Comparison of ENCODE assay signal across 8 cellular contexts in the genomic region with DNA sequence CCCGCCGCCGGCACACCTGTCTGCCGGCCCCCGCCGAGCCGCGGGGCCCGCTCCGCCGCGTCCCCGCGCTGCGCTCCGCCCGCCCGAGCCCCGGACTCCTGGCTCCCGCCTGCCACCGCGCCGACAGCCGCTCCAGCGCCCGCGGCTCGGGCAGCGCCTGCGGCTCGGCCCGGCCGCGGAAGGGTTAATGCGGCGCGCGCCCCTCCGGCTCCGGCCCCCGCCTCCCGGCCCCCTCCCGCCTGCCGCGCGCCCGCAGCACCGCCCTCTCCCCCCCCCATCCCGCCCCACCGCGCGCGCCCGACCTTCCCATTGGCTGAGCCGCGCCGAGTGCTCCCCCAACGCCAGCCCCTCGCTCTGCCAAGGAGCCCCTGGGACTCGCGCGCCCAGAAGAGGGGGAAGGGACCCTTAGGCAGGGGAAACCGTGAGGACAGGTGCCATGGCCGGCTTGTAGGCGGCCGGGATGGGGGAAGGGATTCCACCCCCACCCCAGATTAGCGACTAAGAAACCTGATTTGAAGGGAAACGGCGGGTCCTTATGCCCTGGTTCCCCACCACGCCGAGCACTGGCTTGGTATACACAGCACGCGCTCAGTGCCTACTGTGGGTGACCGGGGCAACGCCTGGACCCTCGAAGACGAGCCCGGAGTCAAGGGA. TPM values are rescaled to one million over a fixed set of nuclear protein-coding genes. Genes with fewer than 3 reads are reported as not detected.
DNase-seq lines count a peak whose midpoint lies in the region; ATAC-seq lines count a peak whose summit lies in the region.

A gene with protein sequence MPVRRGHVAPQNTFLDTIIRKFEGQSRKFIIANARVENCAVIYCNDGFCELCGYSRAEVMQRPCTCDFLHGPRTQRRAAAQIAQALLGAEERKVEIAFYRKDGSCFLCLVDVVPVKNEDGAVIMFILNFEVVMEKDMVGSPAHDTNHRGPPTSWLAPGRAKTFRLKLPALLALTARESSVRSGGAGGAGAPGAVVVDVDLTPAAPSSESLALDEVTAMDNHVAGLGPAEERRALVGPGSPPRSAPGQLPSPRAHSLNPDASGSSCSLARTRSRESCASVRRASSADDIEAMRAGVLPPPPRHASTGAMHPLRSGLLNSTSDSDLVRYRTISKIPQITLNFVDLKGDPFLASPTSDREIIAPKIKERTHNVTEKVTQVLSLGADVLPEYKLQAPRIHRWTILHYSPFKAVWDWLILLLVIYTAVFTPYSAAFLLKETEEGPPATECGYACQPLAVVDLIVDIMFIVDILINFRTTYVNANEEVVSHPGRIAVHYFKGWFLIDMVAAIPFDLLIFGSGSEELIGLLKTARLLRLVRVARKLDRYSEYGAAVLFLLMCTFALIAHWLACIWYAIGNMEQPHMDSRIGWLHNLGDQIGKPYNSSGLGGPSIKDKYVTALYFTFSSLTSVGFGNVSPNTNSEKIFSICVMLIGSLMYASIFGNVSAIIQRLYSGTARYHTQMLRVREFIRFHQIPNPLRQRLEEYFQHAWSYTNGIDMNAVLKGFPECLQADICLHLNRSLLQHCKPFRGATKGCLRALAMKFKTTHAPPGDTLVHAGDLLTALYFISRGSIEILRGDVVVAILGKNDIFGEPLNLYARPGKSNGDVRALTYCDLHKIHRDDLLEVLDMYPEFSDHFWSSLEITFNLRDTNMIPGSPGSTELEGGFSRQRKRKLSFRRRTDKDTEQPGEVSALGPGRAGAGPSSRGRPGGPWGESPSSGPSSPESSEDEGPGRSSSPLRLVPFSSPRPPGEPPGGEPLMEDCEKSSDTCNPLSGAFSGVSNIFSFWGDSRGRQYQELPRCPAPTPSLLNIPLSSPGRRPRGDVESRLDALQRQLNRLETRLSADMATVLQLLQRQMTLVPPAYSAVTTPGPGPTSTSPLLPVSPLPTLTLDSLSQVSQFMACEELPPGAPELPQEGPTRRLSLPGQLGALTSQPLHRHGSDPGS (minus strand): TSS at position 186 of the 654 bp plus-strand sequence. CDS start 408 bp downstream, outside the sequence.

- H3K27ac Mint-ChIP-seq in activated CD8-positive, alpha-beta memory T cell treated with anti-CD3 and anti-CD28 coated beads, Interleukin-2, amount 10 ng/mL, durations not matched to agents 7 days and 5 days: no peak within 1 kb of the TSS
- no peak within 1 kb of the TSS for H3K27ac Mint-ChIP-seq in activated naive CD8-positive, alpha-beta T cell treated with anti-CD3 and anti-CD28 coated beads, Interleukin-2, amount 50 U/mL, for 24 hours
- H3K27ac Mint-ChIP-seq in stimulated activated naive B cell treated with anti-CD40 and anti-IgM and Interleukin-4, amounts not matched to agents 10 μg/mL and 1 μg/mL and 100 μg/mL, for 72 hours: peak within 1 kb of the TSS; percentile 56

- DNase-seq in activated CD8-positive, alpha-beta memory T cell treated with anti-CD3 and anti-CD28 coated beads, Interleukin-2, amount 10 ng/mL, durations not matched to agents 7 days and 5 days: no peak
- DNase-seq in activated CD8-positive, alpha-beta memory T cell treated with anti-CD3 and anti-CD28 coated beads, Interleukin-2, amount 50 U/mL, for 48 hours: no peak
- DNase-seq in NCI-H226: peak; percentile 22
- DNase-seq in activated naive CD8-positive, alpha-beta T cell treated with anti-CD3 and anti-CD28 coated beads, Interleukin-2, amount 50 U/mL, for 24 hours: no peak
- DNase-seq in stimulated activated naive B cell treated with anti-CD40 and anti-IgM and Interleukin-4, amounts not matched to agents 10 μg/mL and 1 μg/mL and 100 μg/mL, for 72 hours: no peak
- no peak for DNase-seq in activated gamma-delta T cell treated with Interleukin-2 at 50 U/mL for 16 hours

- H3K9me3 Mint-ChIP-seq in activated CD8-positive, alpha-beta memory T cell treated with anti-CD3 and anti-CD28 coated beads, Interleukin-2, amount 10 ng/mL, durations not matched to agents 7 days and 5 days (ENCODE audit: low read depth): no peaks in the 10 kb centered on the region
- no peaks in the 10 kb centered on the region for H3K9me3 Mint-ChIP-seq in activated naive CD8-positive, alpha-beta T cell treated with anti-CD3 and anti-CD28 coated beads, Interleukin-2, amount 50 U/mL, for 24 hours
- peaks cover 0 to 4% of the 10 kb centered on the region in 2 donors for H3K9me3 Mint-ChIP-seq in stimulated activated naive B cell treated with anti-CD40 and anti-IgM and Interleukin-4, amounts not matched to agents 10 μg/mL and 1 μg/mL and 100 μg/mL, for 72 hours

- H3K36me3 Mint-ChIP-seq in activated CD8-positive, alpha-beta memory T cell treated with anti-CD3 and anti-CD28 coated beads, Interleukin-2, amount 10 ng/mL, durations not matched to agents 7 days and 5 days: no peaks in the 10 kb centered on the region
- H3K36me3 Mint-ChIP-seq in activated naive CD8-positive, alpha-beta T cell treated with anti-CD3 and anti-CD28 coated beads, Interleukin-2, amount 50 U/mL, for 24 hours (ENCODE audit: low read depth): no peaks in the 10 kb centered on the region
- H3K36me3 Mint-ChIP-seq in stimulated activated naive B cell treated with anti-CD40 and anti-IgM and Interleukin-4, amounts not matched to agents 10 μg/mL and 1 μg/mL and 100 μg/mL, for 72 hours: peaks cover 3 to 4% of the 10 kb centered on the region in 2 donors

- H3K27me3 Mint-ChIP-seq in activated CD8-positive, alpha-beta memory T cell treated with anti-CD3 and anti-CD28 coated beads, Interleukin-2, amount 10 ng/mL, durations not matched to agents 7 days and 5 days: peaks cover 61% of the 10 kb centered on the region
- peaks cover 63% of the 10 kb centered on the region for H3K27me3 Mint-ChIP-seq in activated naive CD8-positive, alpha-beta T cell treated with anti-CD3 and anti-CD28 coated beads, Interleukin-2, amount 50 U/mL, for 24 hours
- H3K27me3 Mint-ChIP-seq in stimulated activated naive B cell treated with anti-CD40 and anti-IgM and Interleukin-4, amounts not matched to agents 10 μg/mL and 1 μg/mL and 100 μg/mL, for 72 hours: peaks cover 61 to 79% of the 10 kb centered on the region in 2 donors

- H3K4me1 Mint-ChIP-seq in activated CD8-positive, alpha-beta memory T cell treated with anti-CD3 and anti-CD28 coated beads, Interleukin-2, amount 10 ng/mL, durations not matched to agents 7 days and 5 days: peaks cover 21% of the 10 kb centered on the region
- H3K4me1 Mint-ChIP-seq in activated naive CD8-positive, alpha-beta T cell treated with anti-CD3 and anti-CD28 coated beads, Interleukin-2, amount 50 U/mL, for 24 hours: peaks cover 24% of the 10 kb centered on the region
- peaks cover 23 to 38% of the 10 kb centered on the region in 2 donors for H3K4me1 Mint-ChIP-seq in stimulated activated naive B cell treated with anti-CD40 and anti-IgM and Interleukin-4, amounts not matched to agents 10 μg/mL and 1 μg/mL and 100 μg/mL, for 72 hours

- H3K4me3 Mint-ChIP-seq in activated CD8-positive, alpha-beta memory T cell treated with anti-CD3 and anti-CD28 coated beads, Interleukin-2, amount 10 ng/mL, durations not matched to agents 7 days and 5 days: peak within 1 kb of the TSS; percentile 14
- H3K4me3 Mint-ChIP-seq in activated naive CD8-positive, alpha-beta T cell treated with anti-CD3 and anti-CD28 coated beads, Interleukin-2, amount 50 U/mL, for 24 hours: peak within 1 kb of the TSS; percentile 74
- H3K4me3 Mint-ChIP-seq in stimulated activated naive B cell treated with anti-CD40 and anti-IgM and Interleukin-4, amounts not matched to agents 10 μg/mL and 1 μg/mL and 100 μg/mL, for 72 hours: peak within 1 kb of the TSS; percentile 70 to 81

- no peak for ATAC-seq in activated CD8-positive, alpha-beta memory T cell treated with anti-CD3 and anti-CD28 coated beads, Interleukin-2, amount 10 ng/mL, durations not matched to agents 7 days and 5 days
- no peak for ATAC-seq in activated naive CD8-positive, alpha-beta T cell treated with anti-CD3 and anti-CD28 coated beads, Interleukin-2, amount 50 U/mL, for 24 hours
- no peak for ATAC-seq in stimulated activated naive B cell treated with anti-CD40 and anti-IgM and Interleukin-4, amounts not matched to agents 10 μg/mL and 1 μg/mL and 100 μg/mL, for 72 hours (replicated peaks)
- no peak for ATAC-seq in GM18502 (IDR thresholded peaks at IDR 0.05; ENCODE audit: poor library complexity, unreplicated experiment)

- CTCF ChIA-PET in activated CD8-positive, alpha-beta memory T cell treated with anti-CD3 and anti-CD28 coated beads, Interleukin-2, amount 10 ng/mL, durations not matched to agents 7 days and 5 days (lab: Charles Lee): interaction anchor here (0.6 to 1.7 kb wide), 6 partner anchors 9 to 80 kb away, joined by 3 to 6 read pairs (median 5); no protein-coding TSS in a partner anchor

- H3K4me3 ChIP-seq in iPS-11a (ENCODE audit: low read depth, low read length): peak within 1 kb of the TSS; percentile 41

RNA-seq across cellular contexts. Expression of the gene that starts here (rescaled TPM):
- total RNA-seq in activated CD8-positive, alpha-beta memory T cell treated with anti-CD3 and anti-CD28 coated beads, Interleukin-2, amount 10 ng/mL, durations not matched to agents 7 days and 5 days: under 1 TPM in 1 of 2 experiments, not detected in 1; 0.07 TPM

Comparison
In these comparisons a context has a peak if more than half of its experiments do, and no peak if none do; other contexts are left out.
1. H3K4me3 Mint-ChIP-seq: peak in every context shown above with its lines; median percentile 76 in stimulated activated naive B cell treated with anti-CD40 and anti-IgM and Interleukin-4, amounts not matched to agents 10 μg/mL and 1 μg/mL and 100 μg/mL, for 72 hours; 74 in activated naive CD8-positive, alpha-beta T cell treated with anti-CD3 and anti-CD28 coated beads, Interleukin-2, amount 50 U/mL, for 24 hours; 14 in activated CD8-positive, alpha-beta memory T cell treated with anti-CD3 and anti-CD28 coated beads, Interleukin-2, amount 10 ng/mL, durations not matched to agents 7 days and 5 days.